ENCODE assay signal across 12 cellular contexts in the genomic region with DNA sequence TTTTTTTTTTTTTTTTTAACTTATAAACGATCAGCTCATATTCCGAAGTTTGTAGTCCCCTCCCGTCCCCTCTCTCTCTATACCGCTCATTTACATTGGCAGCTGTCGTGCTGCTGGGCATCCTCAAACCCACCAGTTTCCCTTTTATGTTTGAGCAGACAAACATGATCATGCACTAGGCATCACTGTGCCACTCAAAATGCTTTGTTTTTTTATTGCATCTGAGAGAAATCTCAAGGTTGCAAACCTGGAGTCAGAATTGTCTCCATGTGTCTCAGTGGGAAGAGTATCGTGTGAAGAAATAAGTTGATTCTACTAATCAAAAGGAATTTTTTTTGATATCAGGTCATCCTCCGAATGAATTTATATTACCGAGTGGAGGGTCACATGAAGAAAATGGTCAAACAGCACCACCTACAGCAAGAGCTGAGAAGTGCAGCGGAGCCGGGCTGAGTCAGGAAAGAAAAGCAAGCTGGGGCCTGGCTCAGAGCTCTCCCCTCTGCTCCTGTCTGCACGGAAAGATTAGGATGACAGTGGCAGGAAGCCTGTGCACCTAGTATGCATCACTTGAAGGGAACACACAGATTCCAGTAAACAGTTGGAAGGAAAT. TPM values are rescaled to one million over a fixed set of nuclear protein-coding genes. Genes with fewer than 3 reads are reported as not detected.
DNase-seq lines count a peak whose midpoint lies in the region; ATAC-seq, FAIRE-seq and TF ChIP-seq lines count a peak whose summit lies in the region.
"Not testable (repeated sequence)": the region's sequence is repeated elsewhere in the genome, so short reads cannot be mapped to it uniquely, and the experiment has no call there.
"Had no signal": no experiment of that assay in that cellular context is flagged by ENCODE, and none has a peak within 500 bp of the region (broad histone marks: within the 10 kb centered on the region; RNA-seq: fewer than 3 reads in every experiment).

No MANE protein-coding gene starts in this region.

- not testable (repeated sequence) for H3K4me1 ChIP-seq in OCI-LY7 (ENCODE audit: insufficient read depth, low read length, poor library complexity, severe bottlenecking); K562 (replicated peaks in 1 of 2; ENCODE audit: control insufficient read depth in 2 of 2, insufficient read depth in 2 of 2, low read length in 2 of 2); osteoblast (ENCODE audit: insufficient read depth, low read length)

- not testable (repeated sequence) for FAIRE-seq in K562 (lab: Jason Lieb, UNC)

- not testable (repeated sequence) for H3K9me2 ChIP-seq in OCI-LY7 (ENCODE audit: insufficient read depth, low read length)

- H2AFZ ChIP-seq in OCI-LY7 (ENCODE audit: low read length); K562 (ENCODE audit: low read depth, low read length); osteoblast (ENCODE audit: low read length): not testable (repeated sequence)

- WGBS in K562 (ENCODE audit: insufficient coverage, low coverage, missing lambda C conversion rate) = 0% methylated on average over 6 of the region's 11 CpGs

- not testable (repeated sequence) for H3K9me1 ChIP-seq in K562 (ENCODE audit: control insufficient read depth, insufficient read depth, low read length)

- DNase-seq in AG04450 (ENCODE audit: low read depth, low spot score); K562 (ENCODE audit: extremely low read depth in 1 of 4, low spot score in 3 of 4); left cardiac atrium; osteoblast (ENCODE audit: insufficient read length, low spot score, missing footprints): not testable (repeated sequence)
- peak; percentile 10 for DNase-seq in OCI-LY7 (ENCODE audit: low spot score)

- CTCF ChIA-PET in AG04450 (lab: Charles Lee) = interaction anchor here (2.1 kb wide), 1 partner anchor 97 kb away, joined by 13 read pairs; no protein-coding TSS in a partner anchor
- CTCF ChIA-PET in OCI-LY7 (lab: Charles Lee; ENCODE audit: unreplicated experiment); K562 (lab: Yijun Ruan, JAX; ENCODE audit: low intra/inter-chr PET ratio): not testable (repeated sequence)

- not testable (repeated sequence) for H4K20me1 ChIP-seq in OCI-LY7 (ENCODE audit: insufficient read depth, low read length); K562 (replicated peaks; ENCODE audit: control insufficient read depth, insufficient read depth, low read length); osteoblast (ENCODE audit: insufficient read depth, low read length)

- H3K27ac ChIP-seq in AG04450 (ENCODE audit: low read depth, low read length); OCI-LY7 (ENCODE audit: low read depth, low read length, poor library complexity, severe bottlenecking); K562 (ENCODE audit: extremely low read depth, low read depth, low read length); osteoblast (ENCODE audit: low read depth, low read length): not testable (repeated sequence)

- not testable (repeated sequence) for TF ChIP-seq EP300 in K562 (IDR thresholded peaks at IDR 0.05; ENCODE audit: low read length)

- not testable (repeated sequence) for H3K79me2 ChIP-seq in OCI-LY7 (ENCODE audit: insufficient read depth, low read depth, low read length); K562 (ENCODE audit: control insufficient read depth, insufficient read depth, low read length); osteoblast (ENCODE audit: insufficient read depth, low read length)

- intact Hi-C loops in OCI-LY7 (cut with micrococcal nuclease; ENCODE audit: unreplicated experiment) = loop anchor here (10.0 kb wide), 1 partner anchor 94 kb away; no protein-coding TSS in a partner anchor
- intact Hi-C loops in K562 (cut with micrococcal nuclease); left cardiac atrium (cut with DNase I): not testable (repeated sequence)

- not testable (repeated sequence) for TF ChIP-seq RAD21 in K562 (CRISPR knock-in tag; conservative IDR thresholded peaks at IDR 0.05 in 1 of 2, IDR thresholded peaks at IDR 0.05 in 1 of 2)

- ATAC-seq in GM18858 (IDR thresholded peaks at IDR 0.05; ENCODE audit: unreplicated experiment) = peak; percentile 64
- peak; percentile 85 for ATAC-seq in GM21576 (IDR thresholded peaks at IDR 0.05; ENCODE audit: unreplicated experiment)
- peak; percentile 69 for ATAC-seq in HG03097 (IDR thresholded peaks at IDR 0.05; ENCODE audit: low FRiP score, unreplicated experiment)
- peak; percentile 90 for ATAC-seq in K562
- ATAC-seq in left cardiac atrium = peak; percentile 86 to 90

- not testable (repeated sequence) for H3K27me3 ChIP-seq in AG04450 (ENCODE audit: control insufficient read depth, insufficient read depth, low read length); K562 (ENCODE audit: control insufficient read depth in 2 of 2, insufficient read depth in 2 of 2, low read length in 2 of 2); osteoblast (ENCODE audit: insufficient read depth, low read length)

- TF ChIP-seq POLR2A in K562 (conservative IDR thresholded peaks at IDR 0.05) = not testable (repeated sequence)

- peak; percentile 31 for TF ChIP-seq CTCF in AG04450 (IDR thresholded peaks at IDR 0.05; ENCODE audit: low read depth, low read length)
- TF ChIP-seq CTCF in OCI-LY7 (conservative IDR thresholded peaks at IDR 0.05; ENCODE audit: low read length) = peak; percentile 66
- not testable (repeated sequence) for TF ChIP-seq CTCF in K562 (IDR thresholded peaks at IDR 0.05 in 2 of 3, conservative IDR thresholded peaks at IDR 0.05 in 1 of 3; ENCODE audit: insufficient read depth in 2 of 3, low read depth in 1 of 3, low read length in 3 of 3)
- TF ChIP-seq CTCF in osteoblast (IDR thresholded peaks at IDR 0.05; ENCODE audit: extremely low read depth, low read depth, low read length) = peak; percentile 35

- BruUV-seq in OCI-LY7 (replicated peaks; lab: Mats Ljungman, UMichigan); K562 (replicated peaks; lab: Mats Ljungman, UMichigan): not testable (repeated sequence)

- H3K36me3 ChIP-seq in OCI-LY7 (ENCODE audit: insufficient read depth, low read length); K562 (ENCODE audit: control insufficient read depth, insufficient read depth, low read length); osteoblast (ENCODE audit: insufficient read depth, low read length): not testable (repeated sequence)

- not testable (repeated sequence) for H3K4me3 ChIP-seq in AG04450 (ENCODE audit: low read depth, low read length); OCI-LY7 (ENCODE audit: low read depth, low read length, poor library complexity, severe bottlenecking); K562; osteoblast (ENCODE audit: insufficient read depth, low read length)

- peak overlapping the region; percentile 47; the same call in 1 of the 2 replicates for H3K4me2 ChIP-seq in OCI-LY7 (ENCODE audit: low read length)
- not testable (repeated sequence) for H3K4me2 ChIP-seq in K562 (ENCODE audit: insufficient read depth, low read length); osteoblast (ENCODE audit: insufficient read depth, low read length)

- POLR2A ChIA-PET in AG04450 (lab: Yijun Ruan, JAX); OCI-LY7 (lab: Charles Lee); K562 (lab: Yijun Ruan, JAX): not testable (repeated sequence)

- H3K9me3 ChIP-seq in AG04450 (ENCODE audit: control insufficient read depth, insufficient read depth, low read length); OCI-LY7 (ENCODE audit: low read length); K562 (replicated peaks; ENCODE audit: control insufficient read depth, insufficient read depth, low read depth, low read length); osteoblast (ENCODE audit: low read depth, low read length): not testable (repeated sequence)

- in situ Hi-C loops in K562 (cut with MboI) = not testable (repeated sequence)

- H3K9ac ChIP-seq in K562 (ENCODE audit: insufficient read depth in 1 of 2, low read depth in 2 of 2, low read length in 2 of 2) = not testable (repeated sequence)

RNA-seq across cellular contexts. Expression of gene FOXD4L6, which starts 39.9 kb away (rescaled TPM):
- polyA plus RNA-seq in AG04450 (2011; rRNA removed) (not detected in 2 replicates), K562 (2011; rRNA removed) (not detected in 2 replicates), K562 (2014; fragmentation: Illumina TruSeq; extraction: Trizol) (not detected in 2 replicates), K562 (2014; fragmentation: Nextera tagmentation; extraction: Ambion mirVana) (not detected), K562 (2014; rRNA removed) (not detected in 2 replicates)
- not detected in 2 replicates for polyA minus RNA-seq in AG04450 (2011; rRNA and poly(A)+ RNA removed)
- not detected in 2 replicates for total RNA-seq in OCI-LY7 (2014; rRNA removed; shearing (Covaris generic))
- total RNA-seq in OCI-LY7 (2022) (0.29 TPM in 1 of 2 replicates, not detected in the other), K562 (2014; rRNA removed) (not detected in 2 replicates), K562 (2014; rRNA removed; fragmentation: Illumina TruSeq; extraction: Trizol) (not detected in 2 replicates), K562 (2015; rRNA removed; fragmentation: Illumina TruSeq; extraction: Trizol) (not detected in 2 replicates), K562 (2021) (not detected in 2 replicates), left cardiac atrium (under 1 TPM in 1 of 2 donors, not detected in 1; 0.15 TPM), osteoblast (under 0.01 TPM in 1 of 2 replicates, not detected in the other)
- 0.32 and 0.53 TPM in 2 replicates for total RNA-seq in K562 (2011; cell fraction: chromatin; rRNA removed; ENCODE audit: low replicate concordance)
- total RNA-seq in K562 (2011; cell fraction: nucleolus; rRNA removed) = 0.33 TPM in 1 of 2 replicates, not detected in the other
- 0.22 TPM in 1 of 2 replicates, not detected in the other for total RNA-seq in K562 (2011; cell fraction: nucleoplasm; rRNA removed)
- polyA plus RNA-seq in K562 (2011; cell fraction: cytosol; rRNA removed) = 0.06 TPM in 1 of 2 replicates, not detected in the other
- polyA plus RNA-seq in K562 (2011; cell fraction: nucleus; rRNA removed) = 0.17 TPM in 1 of 2 replicates, not detected in the other
- polyA plus RNA-seq in K562 (2012) = 0.08 TPM in 1 of 2 replicates, not detected in the other
- polyA minus RNA-seq in K562 (2011; rRNA and poly(A)+ RNA removed) = not detected in 2 replicates
- not detected in 2 replicates for polyA minus RNA-seq in K562 (2011; cell fraction: cytosol; rRNA and poly(A)+ RNA removed)
- 0.40 and 0.44 TPM in 2 replicates for polyA minus RNA-seq in K562 (2011; cell fraction: nucleus; rRNA and poly(A)+ RNA removed)
- total RNA-seq: activated T-helper 2 cell treated with anti-CD3 and anti-CD28 coated beads, Interferon-gamma antibody, Interleukin-2, Interleukin-4, amounts not matched to agents 10 μg/mL and 5 μg/mL and 100 μg/mL, durations not matched to agents 14 hours and 24 hours and 36 hours; lung microvascular endothelial cell; SJSA1; vagina had no signal
